In genomic region chr4:84493092-84493850, GRCh38 we compare ENCODE assay signal across 10 cellular contexts. TPM values are rescaled to one million over a fixed set of nuclear protein-coding genes. Genes with fewer than 3 reads are reported as not detected.
DNase-seq lines count a peak whose midpoint lies in the region; ATAC-seq and TF ChIP-seq lines count a peak whose summit lies in the region.
"Had no signal": no experiment of that assay in that cellular context is flagged by ENCODE, and none has a peak within 500 bp of the region (broad histone marks: within the 10 kb centered on the region; RNA-seq: fewer than 3 reads in every experiment).

No MANE protein-coding gene starts in this region.

- H3K36me3 ChIP-seq in cardiac muscle cell (no peaks in the 10 kb centered on the region), kidney epithelial cell (ENCODE audit: control insufficient read depth, insufficient read depth, low read length) (no peaks in the 10 kb centered on the region), thyroid gland (peaks cover 0 to 9% of the 10 kb centered on the region in 2 donors), prostate gland (no peaks in the 10 kb centered on the region)

- no peaks in the 10 kb centered on the region for H3K9me3 ChIP-seq in cardiac muscle cell (ENCODE audit: low read depth)
- H3K9me3 ChIP-seq in thyroid gland: no peaks in the 10 kb centered on the region
- no peaks in the 10 kb centered on the region for H3K9me3 ChIP-seq in prostate gland

- TF ChIP-seq CTCF in cardiac muscle cell (IDR thresholded peaks at IDR 0.05; ENCODE audit: low read depth, low read length) (peak; percentile 8), astrocyte of the cerebellum (IDR thresholded peaks at IDR 0.05; ENCODE audit: low read depth, low read length, missing control alignments) (peak; percentile 40), kidney epithelial cell (IDR thresholded peaks at IDR 0.05; ENCODE audit: insufficient read depth, low read length, poor library complexity, severe bottlenecking) (peak; percentile 32), thyroid gland (IDR thresholded peaks at IDR 0.05) (no peak), prostate gland (IDR thresholded peaks at IDR 0.05) (no peak)

- H3K27ac ChIP-seq in cardiac muscle cell: no peak overlapping the region
- H3K27ac ChIP-seq in thyroid gland: peak overlapping the region in 1 of 3 donors; percentile 92
- no peak overlapping the region for H3K27ac ChIP-seq in prostate gland

- no peak for ATAC-seq in HG02852 (IDR thresholded peaks at IDR 0.05; ENCODE audit: unreplicated experiment)

- H3K4me1 ChIP-seq in cardiac muscle cell (ENCODE audit: low read depth) (peaks cover 6% of the 10 kb centered on the region), thyroid gland (peaks cover 17 to 27% of the 10 kb centered on the region in 2 donors), prostate gland (replicated peaks) (no peaks in the 10 kb centered on the region)

- 6 to 11% methylated on average over 33 to 48 of the region's 62 CpGs for WGBS in thyroid gland, 2 donors
- 3% methylated on average over 54 of the region's 62 CpGs for WGBS in prostate gland

- intact Hi-C loops in cardiac septum (cut with DNase I) (no loop called here), thyroid gland (cut with DNase I) (loop anchor here (10.0 kb wide), 1 partner anchor 338 kb away; no protein-coding TSS in a partner anchor), prostate gland (cut with DNase I) (no loop called here)

- in situ Hi-C loops in astrocyte of the cerebellum (cut with HindIII; ENCODE audit: low sequenced_read_pairs): no loop called here

- H3K4me3 ChIP-seq in cardiac muscle cell (peak overlapping the region; percentile 6), astrocyte of the cerebellum (ENCODE audit: low read depth, low read length) (no peak overlapping the region), kidney epithelial cell (ENCODE audit: low read depth, low read length) (no peak overlapping the region), thyroid gland (replicated peaks in 1 of 3) (no peak overlapping the region), prostate gland (no peak overlapping the region)

- TF ChIP-seq POLR2A in thyroid gland (IDR thresholded peaks at IDR 0.05) (peak in 1 of 2 donors; percentile 33), prostate gland (IDR thresholded peaks at IDR 0.05) (no peak)

- DNase-seq in cardiac muscle cell (ENCODE audit: low read depth in 1 of 2, low spot score in 1 of 2) (peak; percentile 30 to 64), cardiac septum (ENCODE audit: low spot score) (no peak), astrocyte of the cerebellum (ENCODE audit: low read depth) (no peak), kidney epithelial cell (ENCODE audit: low read depth) (no peak), thyroid gland (peak; percentile 27 to 33), HT-29 (ENCODE audit: low spot score) (no peak), prostate gland (ENCODE audit: low spot score) (no peak)
- DNase-seq: CD4-positive, CD25-positive, alpha-beta regulatory T cell; NCI-H2029 treated with DMSO at 0.1 percent for 48 hours had no signal

- H3K27me3 ChIP-seq in cardiac muscle cell (peaks cover 100% of the 10 kb centered on the region), kidney epithelial cell (ENCODE audit: control insufficient read depth, insufficient read depth, low read length) (peaks cover 82% of the 10 kb centered on the region), thyroid gland (no peaks in the 10 kb centered on the region), prostate gland (replicated peaks; ENCODE audit: insufficient read depth) (peaks cover 65% of the 10 kb centered on the region)

RNA-seq across cellular contexts. Expression of gene NKX6-1, which starts 5.8 kb away (rescaled TPM):
- total RNA-seq in cardiac muscle cell: not detected in 2 replicates
- polyA plus RNA-seq in cardiac muscle cell: not detected in 2 replicates
- total RNA-seq in cardiac septum: 0.22 TPM
- 0.89 TPM in 1 of 2 replicates, not detected in the other for total RNA-seq in kidney epithelial cell
- total RNA-seq in thyroid gland: 10 to 100 TPM in 1 of 4 donors, under 1 TPM in 1, not detected in 2; 0.40 to 19.1 TPM
- total RNA-seq in HT-29 (2014; rRNA removed; shearing (Covaris generic)): not detected in 2 replicates
- total RNA-seq in prostate gland: under 1 TPM; 0.14 to 0.40 TPM
- total RNA-seq: CD4-positive, CD25-positive, alpha-beta regulatory T cell had no signal
- polyA plus RNA-seq: CD4-positive, CD25-positive, alpha-beta regulatory T cell had no signal

Comparison
In these comparisons a context has a peak if more than half of its experiments do, and no peak if none do; other contexts are left out.
1. DNase-seq: peak in cardiac muscle cell (2 of 2) and thyroid gland (2 of 2); none in cardiac septum (single experiment), astrocyte of the cerebellum (single experiment), kidney epithelial cell (single experiment), HT-29 (single experiment) and prostate gland (single experiment).
2. CTCF ChIP-seq: peak in cardiac muscle cell (single experiment), astrocyte of the cerebellum (single experiment) and kidney epithelial cell (single experiment); none in thyroid gland (0 of 6) and prostate gland (0 of 4).